9 cellular contexts compared by ENCODE assay signal in genomic region chr1:12475158-12475934, GRCh38.
DNase-seq lines count a peak whose midpoint lies in the region; ATAC-seq, FAIRE-seq and TF ChIP-seq lines count a peak whose summit lies in the region.
"Had no signal": no experiment of that assay in that cellular context is flagged by ENCODE, and none has a peak within 500 bp of the region (broad histone marks: within the 10 kb centered on the region; RNA-seq: fewer than 3 reads in every experiment).

No MANE protein-coding gene starts in this region.

- peak overlapping the region; percentile 92 to 93 for H3K27ac ChIP-seq in A549
- peak overlapping the region; percentile 27 for H3K27ac ChIP-seq in naive thymus-derived CD4-positive, alpha-beta T cell (ENCODE audit: low read depth, low read length)

- peaks cover 37 to 69% (median 38%) of the 10 kb centered on the region in 3 donors for H3K4me1 Mint-ChIP-seq in IgD-negative memory B cell
- H3K4me1 Mint-ChIP-seq in chondrocyte (ENCODE audit: low read depth): peaks cover 37% of the 10 kb centered on the region
- H3K4me1 Mint-ChIP-seq in naive thymus-derived CD4-positive, alpha-beta T cell: peaks cover 67 to 100% (median 97%) of the 10 kb centered on the region in 7 donors

- H3K36me3 Mint-ChIP-seq in IgD-negative memory B cell (peaks cover 4% of the 10 kb centered on the region), chondrocyte (ENCODE audit: low read depth) (peaks cover 16% of the 10 kb centered on the region)
- peaks cover 0 to 54% (median 0%) of the 10 kb centered on the region in 5 donors for H3K36me3 Mint-ChIP-seq in naive thymus-derived CD4-positive, alpha-beta T cell

- CTCF ChIA-PET in A549 (lab: Yijun Ruan, JAX): interaction anchor here (0.8 to 1.7 kb wide), 4 partner anchors 10 to 119 kb away, joined by 3 to 7 read pairs (median 4); no protein-coding TSS in a partner anchor
- CTCF ChIA-PET in naive thymus-derived CD4-positive, alpha-beta T cell (lab: Charles Lee): interaction anchor here (0.8 to 1.1 kb wide), 2 partner anchors 25 to 68 kb away, joined by 3 to 5 read pairs; no protein-coding TSS in a partner anchor

- POLR2A ChIA-PET in A549 (lab: Yijun Ruan, JAX): no interaction called here
- POLR2A ChIA-PET in naive thymus-derived CD4-positive, alpha-beta T cell (lab: Charles Lee): interaction anchor here (0.7 to 12.1 kb wide), 10 partner anchors 16 to 143 kb away, joined by 3 to 212 read pairs (median 8); partner anchors contain the start of gene DHRS3

- H3K27ac Mint-ChIP-seq in IgD-negative memory B cell (peak overlapping the region; percentile 68 to 74 (median 73)), chondrocyte (ENCODE audit: unreplicated experiment) (peak overlapping the region; percentile 12)
- H3K27ac Mint-ChIP-seq in naive thymus-derived CD4-positive, alpha-beta T cell: peak overlapping the region; percentile 9 to 99 (median 95)

- H3K27me3 Mint-ChIP-seq in IgD-negative memory B cell (no peaks in the 10 kb centered on the region), chondrocyte (ENCODE audit: low read depth) (no peaks in the 10 kb centered on the region)
- H3K27me3 Mint-ChIP-seq in naive thymus-derived CD4-positive, alpha-beta T cell: no peaks in the 10 kb centered on the region

- no peak for FAIRE-seq in A549 (lab: Jason Lieb, UNC)

- peaks cover 51% of the 10 kb centered on the region for H3K4me1 ChIP-seq in A549
- H3K4me1 ChIP-seq in naive thymus-derived CD4-positive, alpha-beta T cell (ENCODE audit: control insufficient read depth in 2 of 2, insufficient read depth in 2 of 2, low read length in 2 of 2): peaks cover 68 to 99% of the 10 kb centered on the region in 2 donors

- no peak for TF ChIP-seq EP300 in A549 (IDR thresholded peaks at IDR 0.05)

- intact Hi-C loops in naive thymus-derived CD4-positive, alpha-beta T cell (cut with micrococcal nuclease): loop anchor here in 1 of 2 donors (10.0 kb wide), 1 partner anchor 139 kb away; the partner anchor contains the start of gene DHRS3

- peaks cover 6% of the 10 kb centered on the region; the same call in 1 of the 3 replicates for H3K9me3 ChIP-seq in A549
- H3K9me3 ChIP-seq in naive thymus-derived CD4-positive, alpha-beta T cell (ENCODE audit: control insufficient read depth in 2 of 3, low read length in 3 of 3): no peaks in the 10 kb centered on the region

- no peaks in the 10 kb centered on the region for H3K9me3 Mint-ChIP-seq in IgD-negative memory B cell
- H3K9me3 Mint-ChIP-seq in chondrocyte (ENCODE audit: low read depth): no peaks in the 10 kb centered on the region
- H3K9me3 Mint-ChIP-seq in naive thymus-derived CD4-positive, alpha-beta T cell: no peaks in the 10 kb centered on the region

- no peaks in the 10 kb centered on the region for H3K27me3 ChIP-seq in naive thymus-derived CD4-positive, alpha-beta T cell (ENCODE audit: control insufficient read depth in 2 of 2, insufficient read depth in 2 of 2, low read length in 2 of 2)

- H3K36me3 ChIP-seq in naive thymus-derived CD4-positive, alpha-beta T cell (ENCODE audit: control insufficient read depth in 2 of 3, insufficient read depth in 3 of 3, low read length in 3 of 3): no peaks in the 10 kb centered on the region

- TF ChIP-seq POLR2A in A549 (IDR thresholded peaks at IDR 0.05; ENCODE audit: low read length): no peak

- peak overlapping the region in 1 of 4 donors; percentile 71 for H3K4me3 Mint-ChIP-seq in IgD-negative memory B cell
- no peak overlapping the region for H3K4me3 Mint-ChIP-seq in chondrocyte (ENCODE audit: unreplicated experiment)
- H3K4me3 Mint-ChIP-seq in naive thymus-derived CD4-positive, alpha-beta T cell: peak overlapping the region in 9 of 10 donors; percentile 4 to 86 (median 65)

- no peak for ATAC-seq in A549
- ATAC-seq in naive thymus-derived CD4-positive, alpha-beta T cell: no peak
- ATAC-seq in GM19328 (IDR thresholded peaks at IDR 0.05; ENCODE audit: unreplicated experiment): no peak

- H3K4me3 ChIP-seq in A549: no peak overlapping the region
- no peak overlapping the region for H3K4me3 ChIP-seq in naive thymus-derived CD4-positive, alpha-beta T cell (ENCODE audit: low read length)

- 85% methylated on average over 4 of the region's 4 CpGs for WGBS in A549 (ENCODE audit: missing lambda C conversion rate)

- no peak for TF ChIP-seq RAD21 in A549 (conservative IDR thresholded peaks at IDR 0.05 in 1 of 2, IDR thresholded peaks at IDR 0.05 in 1 of 2)

- TF ChIP-seq CTCF in A549 (IDR thresholded peaks at IDR 0.05): no peak
- no peak for TF ChIP-seq CTCF in chondrocyte (IDR thresholded peaks at IDR 0.05)

- peak overlapping the region; percentile 20; the same call in 1 of the 3 replicates for H3K4me2 ChIP-seq in A549

- no peak for DNase-seq in A549 (ENCODE audit: low read depth in 1 of 2, low spot score in 1 of 2)
- DNase-seq in chondrocyte (ENCODE audit: low spot score): no peak
- DNase-seq in naive thymus-derived CD4-positive, alpha-beta T cell: no peak
- no peak for DNase-seq in NCI-H748 (lab: John Stamatoyannopoulos, UW; ENCODE audit: unreplicated experiment)
- no peak for DNase-seq in OCI-M1 (lab: John Stamatoyannopoulos, UW)
- DNase-seq in KG1 (lab: John Stamatoyannopoulos, UW): no peak
- DNase-seq: effector CD8-positive, alpha-beta T cell had no signal

TF ChIP-seq in A549, 52 proteins besides CTCF, POLR2A, EP300 and RAD21:
- TF ChIP-seq JUNB (IDR thresholded peaks at IDR 0.05) (no peak), ATOH8 (CRISPR knock-in tag; IDR thresholded peaks at IDR 0.05; ENCODE audit: low read depth) (no peak), CHD2 (IDR thresholded peaks at IDR 0.05; ENCODE audit: low read length, partially characterized antibody) (no peak), BHLHE40 (IDR thresholded peaks at IDR 0.05; ENCODE audit: low read depth, low read length) (no peak), E2F6 (IDR thresholded peaks at IDR 0.05; ENCODE audit: borderline replicate concordance, low read depth) (no peak), NR3C1 (IDR thresholded peaks at IDR 0.05) (no peak), RCOR1 (IDR thresholded peaks at IDR 0.05; ENCODE audit: low read depth, low read length) (no peak), CBX2 (IDR thresholded peaks at IDR 0.05; ENCODE audit: borderline replicate concordance, low read depth) (no peak), PHF8 (IDR thresholded peaks at IDR 0.05; ENCODE audit: borderline replicate concordance, low read depth) (no peak), MYC (IDR thresholded peaks at IDR 0.05; ENCODE audit: borderline replicate concordance, low read length) (no peak), TP53 (CRISPR knock-in tag; IDR thresholded peaks at IDR 0.05) (no peak), ELK1 (IDR thresholded peaks at IDR 0.05; ENCODE audit: low read depth, low read length) (no peak)

Comparison
In these comparisons a context has a peak if more than half of its experiments do, and no peak if none do; other contexts are left out.
1. H3K27ac Mint-ChIP-seq: peak in every context shown above with its lines; median percentile 95 in naive thymus-derived CD4-positive, alpha-beta T cell; 73 in IgD-negative memory B cell; 12 in chondrocyte.